ENCODE assay signal across 1 cellular context in the genomic region with DNA sequence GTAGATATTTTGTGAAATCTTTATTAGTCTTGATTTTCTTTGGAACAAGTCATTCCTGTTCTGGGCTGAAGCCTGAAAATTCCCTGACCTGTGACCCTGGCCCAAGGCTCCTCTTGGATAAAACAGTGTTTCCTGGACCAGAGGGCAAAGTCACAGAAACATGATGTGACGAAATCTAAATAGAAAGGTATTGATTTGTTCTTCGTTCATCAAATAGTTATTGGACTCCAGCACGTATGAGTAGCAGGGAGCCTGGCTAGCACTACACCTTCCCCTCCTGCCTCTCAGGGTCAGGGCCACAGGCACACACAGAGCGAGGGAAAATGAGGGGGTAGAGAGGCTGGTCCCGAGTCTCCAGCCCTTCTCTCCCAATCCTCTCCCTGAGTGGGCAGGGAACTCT.
TF ChIP-seq lines count a peak whose summit lies in the region.

No MANE protein-coding gene starts in this region.

TF ChIP-seq in HepG2, 621 proteins besides CTCF, POLR2A, EP300 and RAD21 (continued from another document and continues in another):
- no peak for TF ChIP-seq ZNF326 (CRISPR knock-in tag; IDR thresholded peaks at IDR 0.05; ENCODE audit: borderline replicate concordance)
- TF ChIP-seq ZNF652 (CRISPR knock-in tag; IDR thresholded peaks at IDR 0.05; ENCODE audit: borderline replicate concordance, low read depth), result peak; percentile 48; the same call in 1 of the 2 replicates
- peak; percentile 49; the same call in 1 of the 2 replicates for TF ChIP-seq AKAP8 (CRISPR knock-in tag; IDR thresholded peaks at IDR 0.05)
- TF ChIP-seq, protein P1, sequence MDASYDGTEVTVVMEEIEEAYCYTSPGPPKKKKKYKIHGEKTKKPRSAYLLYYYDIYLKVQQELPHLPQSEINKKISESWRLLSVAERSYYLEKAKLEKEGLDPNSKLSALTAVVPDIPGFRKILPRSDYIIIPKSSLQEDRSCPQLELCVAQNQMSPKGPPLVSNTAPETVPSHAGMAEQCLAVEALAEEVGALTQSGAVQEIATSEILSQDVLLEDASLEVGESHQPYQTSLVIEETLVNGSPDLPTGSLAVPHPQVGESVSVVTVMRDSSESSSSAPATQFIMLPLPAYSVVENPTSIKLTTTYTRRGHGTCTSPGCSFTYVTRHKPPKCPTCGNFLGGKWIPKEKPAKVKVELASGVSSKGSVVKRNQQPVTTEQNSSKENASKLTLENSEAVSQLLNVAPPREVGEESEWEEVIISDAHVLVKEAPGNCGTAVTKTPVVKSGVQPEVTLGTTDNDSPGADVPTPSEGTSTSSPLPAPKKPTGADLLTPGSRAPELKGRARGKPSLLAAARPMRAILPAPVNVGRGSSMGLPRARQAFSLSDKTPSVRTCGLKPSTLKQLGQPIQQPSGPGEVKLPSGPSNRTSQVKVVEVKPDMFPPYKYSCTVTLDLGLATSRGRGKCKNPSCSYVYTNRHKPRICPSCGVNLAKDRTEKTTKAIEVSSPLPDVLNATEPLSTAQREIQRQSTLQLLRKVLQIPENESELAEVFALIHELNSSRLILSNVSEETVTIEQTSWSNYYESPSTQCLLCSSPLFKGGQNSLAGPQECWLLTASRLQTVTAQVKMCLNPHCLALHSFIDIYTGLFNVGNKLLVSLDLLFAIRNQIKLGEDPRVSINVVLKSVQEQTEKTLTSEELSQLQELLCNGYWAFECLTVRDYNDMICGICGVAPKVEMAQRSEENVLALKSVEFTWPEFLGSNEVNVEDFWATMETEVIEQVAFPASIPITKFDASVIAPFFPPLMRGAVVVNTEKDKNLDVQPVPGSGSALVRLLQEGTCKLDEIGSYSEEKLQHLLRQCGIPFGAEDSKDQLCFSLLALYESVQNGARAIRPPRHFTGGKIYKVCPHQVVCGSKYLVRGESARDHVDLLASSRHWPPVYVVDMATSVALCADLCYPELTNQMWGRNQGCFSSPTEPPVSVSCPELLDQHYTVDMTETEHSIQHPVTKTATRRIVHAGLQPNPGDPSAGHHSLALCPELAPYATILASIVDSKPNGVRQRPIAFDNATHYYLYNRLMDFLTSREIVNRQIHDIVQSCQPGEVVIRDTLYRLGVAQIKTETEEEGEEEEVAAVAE (CRISPR knock-in tag; IDR thresholded peaks at IDR 0.05; ENCODE audit: borderline replicate concordance), result no peak
- TF ChIP-seq, protein P2, sequence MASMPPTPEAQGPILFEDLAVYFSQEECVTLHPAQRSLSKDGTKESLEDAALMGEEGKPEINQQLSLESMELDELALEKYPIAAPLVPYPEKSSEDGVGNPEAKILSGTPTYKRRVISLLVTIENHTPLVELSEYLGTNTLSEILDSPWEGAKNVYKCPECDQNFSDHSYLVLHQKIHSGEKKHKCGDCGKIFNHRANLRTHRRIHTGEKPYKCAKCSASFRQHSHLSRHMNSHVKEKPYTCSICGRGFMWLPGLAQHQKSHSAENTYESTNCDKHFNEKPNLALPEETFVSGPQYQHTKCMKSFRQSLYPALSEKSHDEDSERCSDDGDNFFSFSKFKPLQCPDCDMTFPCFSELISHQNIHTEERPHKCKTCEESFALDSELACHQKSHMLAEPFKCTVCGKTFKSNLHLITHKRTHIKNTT (CRISPR knock-in tag; IDR thresholded peaks at IDR 0.05), result no peak
- no peak for TF ChIP-seq AGO2 (optimal IDR thresholded peaks at IDR 0.05; ENCODE audit: low read depth, low read length)
- no peak for TF ChIP-seq SETDB1 (CRISPR knock-in tag; IDR thresholded peaks at IDR 0.05; ENCODE audit: borderline replicate concordance)
- TF ChIP-seq PAWR (CRISPR knock-in tag; IDR thresholded peaks at IDR 0.05; ENCODE audit: borderline replicate concordance), result no peak
- TF ChIP-seq ZFP37 (CRISPR knock-in tag; IDR thresholded peaks at IDR 0.05; ENCODE audit: borderline replicate concordance), result 0 out of 2 replicates have a peak, but pooled peaks have one; percentile 41
- TF ChIP-seq, protein P3, sequence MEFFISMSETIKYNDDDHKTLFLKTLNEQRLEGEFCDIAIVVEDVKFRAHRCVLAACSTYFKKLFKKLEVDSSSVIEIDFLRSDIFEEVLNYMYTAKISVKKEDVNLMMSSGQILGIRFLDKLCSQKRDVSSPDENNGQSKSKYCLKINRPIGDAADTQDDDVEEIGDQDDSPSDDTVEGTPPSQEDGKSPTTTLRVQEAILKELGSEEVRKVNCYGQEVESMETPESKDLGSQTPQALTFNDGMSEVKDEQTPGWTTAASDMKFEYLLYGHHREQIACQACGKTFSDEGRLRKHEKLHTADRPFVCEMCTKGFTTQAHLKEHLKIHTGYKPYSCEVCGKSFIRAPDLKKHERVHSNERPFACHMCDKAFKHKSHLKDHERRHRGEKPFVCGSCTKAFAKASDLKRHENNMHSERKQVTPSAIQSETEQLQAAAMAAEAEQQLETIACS (CRISPR knock-in tag; IDR thresholded peaks at IDR 0.05), result no peak
- peak; percentile 72; the same call in 1 of the 2 replicates for TF ChIP-seq NCOA5 (CRISPR knock-in tag; IDR thresholded peaks at IDR 0.05)
- TF ChIP-seq ZIK1 (CRISPR knock-in tag; IDR thresholded peaks at IDR 0.05; ENCODE audit: borderline replicate concordance, low read depth), result no peak
- no peak for TF ChIP-seq SP1 (IDR thresholded peaks at IDR 0.05)
- no peak for TF ChIP-seq SP1 (CRISPR knock-in tag; IDR thresholded peaks at IDR 0.05)
- TF ChIP-seq, protein P4, sequence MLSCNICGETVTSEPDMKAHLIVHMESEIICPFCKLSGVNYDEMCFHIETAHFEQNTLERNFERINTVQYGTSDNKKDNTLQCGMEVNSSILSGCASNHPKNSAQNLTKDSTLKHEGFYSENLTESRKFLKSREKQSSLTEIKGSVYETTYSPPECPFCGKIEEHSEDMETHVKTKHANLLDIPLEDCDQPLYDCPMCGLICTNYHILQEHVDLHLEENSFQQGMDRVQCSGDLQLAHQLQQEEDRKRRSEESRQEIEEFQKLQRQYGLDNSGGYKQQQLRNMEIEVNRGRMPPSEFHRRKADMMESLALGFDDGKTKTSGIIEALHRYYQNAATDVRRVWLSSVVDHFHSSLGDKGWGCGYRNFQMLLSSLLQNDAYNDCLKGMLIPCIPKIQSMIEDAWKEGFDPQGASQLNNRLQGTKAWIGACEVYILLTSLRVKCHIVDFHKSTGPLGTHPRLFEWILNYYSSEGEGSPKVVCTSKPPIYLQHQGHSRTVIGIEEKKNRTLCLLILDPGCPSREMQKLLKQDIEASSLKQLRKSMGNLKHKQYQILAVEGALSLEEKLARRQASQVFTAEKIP (CRISPR knock-in tag; IDR thresholded peaks at IDR 0.05; ENCODE audit: borderline replicate concordance), result no peak
- no peak for TF ChIP-seq ARID2 (CRISPR knock-in tag; IDR thresholded peaks at IDR 0.05; ENCODE audit: borderline replicate concordance)
- TF ChIP-seq NAIF1 (CRISPR knock-in tag; IDR thresholded peaks at IDR 0.05; ENCODE audit: borderline replicate concordance), result no peak
- no peak for TF ChIP-seq RFX1 (IDR thresholded peaks at IDR 0.05)
- TF ChIP-seq RARA (CRISPR knock-in tag; IDR thresholded peaks at IDR 0.05), result peak; percentile 95
- TF ChIP-seq, protein P5, sequence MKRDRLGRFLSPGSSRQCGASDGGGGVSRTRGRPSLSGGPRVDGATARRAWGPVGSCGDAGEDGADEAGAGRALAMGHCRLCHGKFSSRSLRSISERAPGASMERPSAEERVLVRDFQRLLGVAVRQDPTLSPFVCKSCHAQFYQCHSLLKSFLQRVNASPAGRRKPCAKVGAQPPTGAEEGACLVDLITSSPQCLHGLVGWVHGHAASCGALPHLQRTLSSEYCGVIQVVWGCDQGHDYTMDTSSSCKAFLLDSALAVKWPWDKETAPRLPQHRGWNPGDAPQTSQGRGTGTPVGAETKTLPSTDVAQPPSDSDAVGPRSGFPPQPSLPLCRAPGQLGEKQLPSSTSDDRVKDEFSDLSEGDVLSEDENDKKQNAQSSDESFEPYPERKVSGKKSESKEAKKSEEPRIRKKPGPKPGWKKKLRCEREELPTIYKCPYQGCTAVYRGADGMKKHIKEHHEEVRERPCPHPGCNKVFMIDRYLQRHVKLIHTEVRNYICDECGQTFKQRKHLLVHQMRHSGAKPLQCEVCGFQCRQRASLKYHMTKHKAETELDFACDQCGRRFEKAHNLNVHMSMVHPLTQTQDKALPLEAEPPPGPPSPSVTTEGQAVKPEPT (CRISPR knock-in tag; IDR thresholded peaks at IDR 0.05; ENCODE audit: low read depth), result no peak
- no peak for TF ChIP-seq RAD51 (IDR thresholded peaks at IDR 0.05; ENCODE audit: borderline replicate concordance)
- TF ChIP-seq, protein P6, sequence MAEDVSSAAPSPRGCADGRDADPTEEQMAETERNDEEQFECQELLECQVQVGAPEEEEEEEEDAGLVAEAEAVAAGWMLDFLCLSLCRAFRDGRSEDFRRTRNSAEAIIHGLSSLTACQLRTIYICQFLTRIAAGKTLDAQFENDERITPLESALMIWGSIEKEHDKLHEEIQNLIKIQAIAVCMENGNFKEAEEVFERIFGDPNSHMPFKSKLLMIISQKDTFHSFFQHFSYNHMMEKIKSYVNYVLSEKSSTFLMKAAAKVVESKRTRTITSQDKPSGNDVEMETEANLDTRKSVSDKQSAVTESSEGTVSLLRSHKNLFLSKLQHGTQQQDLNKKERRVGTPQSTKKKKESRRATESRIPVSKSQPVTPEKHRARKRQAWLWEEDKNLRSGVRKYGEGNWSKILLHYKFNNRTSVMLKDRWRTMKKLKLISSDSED (CRISPR knock-in tag; IDR thresholded peaks at IDR 0.05), result no peak
- no peak for TF ChIP-seq ZNF850 (CRISPR knock-in tag; conservative IDR thresholded peaks at IDR 0.05)
- TF ChIP-seq ONECUT2 (CRISPR knock-in tag; IDR thresholded peaks at IDR 0.05), result peak; percentile 99
- TF ChIP-seq, protein P7, sequence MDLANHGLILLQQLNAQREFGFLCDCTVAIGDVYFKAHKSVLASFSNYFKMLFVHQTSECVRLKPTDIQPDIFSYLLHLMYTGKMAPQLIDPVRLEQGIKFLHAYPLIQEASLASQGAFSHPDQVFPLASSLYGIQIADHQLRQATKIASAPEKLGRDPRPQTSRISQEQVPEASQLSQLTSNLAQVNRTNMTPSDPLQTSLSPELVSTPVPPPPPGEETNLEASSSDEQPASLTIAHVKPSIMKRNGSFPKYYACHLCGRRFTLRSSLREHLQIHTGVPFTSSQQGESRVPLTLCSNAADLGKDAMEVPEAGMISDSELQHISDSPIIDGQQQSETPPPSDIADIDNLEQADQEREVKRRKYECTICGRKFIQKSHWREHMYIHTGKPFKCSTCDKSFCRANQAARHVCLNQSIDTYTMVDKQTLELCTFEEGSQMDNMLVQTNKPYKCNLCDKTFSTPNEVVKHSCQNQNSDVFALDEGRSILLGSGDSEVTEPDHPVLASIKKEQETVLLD (CRISPR knock-in tag; IDR thresholded peaks at IDR 0.05; ENCODE audit: low read depth), result no peak
- TF ChIP-seq ARHGAP35 (CRISPR knock-in tag; IDR thresholded peaks at IDR 0.05; ENCODE audit: borderline replicate concordance), result 0 out of 2 replicates have a peak, but pooled peaks have one; percentile 29
- 0 out of 2 replicates have a peak, but pooled peaks have one; percentile 56 for TF ChIP-seq HOXD1 (CRISPR knock-in tag; IDR thresholded peaks at IDR 0.05)
- TF ChIP-seq SP2 (CRISPR knock-in tag; IDR thresholded peaks at IDR 0.05), result no peak
- TF ChIP-seq, protein P8, sequence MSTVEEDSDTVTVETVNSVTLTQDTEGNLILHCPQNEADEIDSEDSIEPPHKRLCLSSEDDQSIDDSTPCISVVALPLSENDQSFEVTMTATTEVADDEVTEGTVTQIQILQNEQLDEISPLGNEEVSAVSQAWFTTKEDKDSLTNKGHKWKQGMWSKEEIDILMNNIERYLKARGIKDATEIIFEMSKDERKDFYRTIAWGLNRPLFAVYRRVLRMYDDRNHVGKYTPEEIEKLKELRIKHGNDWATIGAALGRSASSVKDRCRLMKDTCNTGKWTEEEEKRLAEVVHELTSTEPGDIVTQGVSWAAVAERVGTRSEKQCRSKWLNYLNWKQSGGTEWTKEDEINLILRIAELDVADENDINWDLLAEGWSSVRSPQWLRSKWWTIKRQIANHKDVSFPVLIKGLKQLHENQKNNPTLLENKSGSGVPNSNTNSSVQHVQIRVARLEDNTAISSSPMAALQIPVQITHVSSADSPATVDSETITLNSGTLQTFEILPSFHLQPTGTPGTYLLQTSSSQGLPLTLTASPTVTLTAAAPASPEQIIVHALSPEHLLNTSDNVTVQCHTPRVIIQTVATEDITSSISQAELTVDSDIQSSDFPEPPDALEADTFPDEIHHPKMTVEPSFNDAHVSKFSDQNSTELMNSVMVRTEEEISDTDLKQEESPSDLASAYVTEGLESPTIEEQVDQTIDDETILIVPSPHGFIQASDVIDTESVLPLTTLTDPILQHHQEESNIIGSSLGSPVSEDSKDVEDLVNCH (CRISPR knock-in tag; IDR thresholded peaks at IDR 0.05), result no peak
- TF ChIP-seq, protein P9, sequence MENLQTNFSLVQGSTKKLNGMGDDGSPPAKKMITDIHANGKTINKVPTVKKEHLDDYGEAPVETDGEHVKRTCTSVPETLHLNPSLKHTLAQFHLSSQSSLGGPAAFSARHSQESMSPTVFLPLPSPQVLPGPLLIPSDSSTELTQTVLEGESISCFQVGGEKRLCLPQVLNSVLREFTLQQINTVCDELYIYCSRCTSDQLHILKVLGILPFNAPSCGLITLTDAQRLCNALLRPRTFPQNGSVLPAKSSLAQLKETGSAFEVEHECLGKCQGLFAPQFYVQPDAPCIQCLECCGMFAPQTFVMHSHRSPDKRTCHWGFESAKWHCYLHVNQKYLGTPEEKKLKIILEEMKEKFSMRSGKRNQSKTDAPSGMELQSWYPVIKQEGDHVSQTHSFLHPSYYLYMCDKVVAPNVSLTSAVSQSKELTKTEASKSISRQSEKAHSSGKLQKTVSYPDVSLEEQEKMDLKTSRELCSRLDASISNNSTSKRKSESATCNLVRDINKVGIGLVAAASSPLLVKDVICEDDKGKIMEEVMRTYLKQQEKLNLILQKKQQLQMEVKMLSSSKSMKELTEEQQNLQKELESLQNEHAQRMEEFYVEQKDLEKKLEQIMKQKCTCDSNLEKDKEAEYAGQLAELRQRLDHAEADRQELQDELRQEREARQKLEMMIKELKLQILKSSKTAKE (CRISPR knock-in tag; IDR thresholded peaks at IDR 0.05; ENCODE audit: borderline replicate concordance), result peak; percentile 29; the same call in 1 of the 2 replicates
- 0 out of 2 replicates have a peak, but pooled peaks have one; percentile 14 for TF ChIP-seq WIZ (CRISPR knock-in tag; IDR thresholded peaks at IDR 0.05)
- TF ChIP-seq SMAD9 (CRISPR knock-in tag; IDR thresholded peaks at IDR 0.05), result no peak
- peak; percentile 92 for TF ChIP-seq FOXA3 (CRISPR knock-in tag; IDR thresholded peaks at IDR 0.05)
- TF ChIP-seq NCOA2 (CRISPR knock-in tag; IDR thresholded peaks at IDR 0.05), result peak; percentile 91
- TF ChIP-seq, protein P10, sequence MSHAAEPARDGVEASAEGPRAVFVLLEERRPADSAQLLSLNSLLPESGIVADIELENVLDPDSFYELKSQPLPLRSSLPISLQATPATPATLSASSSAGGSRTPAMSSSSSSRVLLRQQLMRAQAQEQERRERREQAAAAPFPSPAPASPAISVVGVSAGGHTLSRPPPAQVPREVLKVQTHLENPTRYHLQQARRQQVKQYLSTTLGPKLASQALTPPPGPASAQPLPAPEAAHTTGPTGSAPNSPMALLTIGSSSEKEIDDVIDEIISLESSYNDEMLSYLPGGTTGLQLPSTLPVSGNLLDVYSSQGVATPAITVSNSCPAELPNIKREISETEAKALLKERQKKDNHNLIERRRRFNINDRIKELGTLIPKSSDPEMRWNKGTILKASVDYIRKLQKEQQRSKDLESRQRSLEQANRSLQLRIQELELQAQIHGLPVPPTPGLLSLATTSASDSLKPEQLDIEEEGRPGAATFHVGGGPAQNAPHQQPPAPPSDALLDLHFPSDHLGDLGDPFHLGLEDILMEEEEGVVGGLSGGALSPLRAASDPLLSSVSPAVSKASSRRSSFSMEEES (CRISPR knock-in tag; IDR thresholded peaks at IDR 0.05), result peak; percentile 25; the same call in 1 of the 2 replicates
- TF ChIP-seq ELF4 (CRISPR knock-in tag; IDR thresholded peaks at IDR 0.05; ENCODE audit: borderline replicate concordance), result no peak; the same call in 1 of the 2 replicates
- no peak for TF ChIP-seq NR3C1 (CRISPR knock-in tag; IDR thresholded peaks at IDR 0.05)
